In genomic region chr3:133927543-133928066, GRCh38 we compare ENCODE assay signal across 8 cellular contexts. TPM values are rescaled to one million over a fixed set of nuclear protein-coding genes. Genes with fewer than 3 reads are reported as not detected.
DNase-seq lines count a peak whose midpoint lies in the region; FAIRE-seq and TF ChIP-seq lines count a peak whose summit lies in the region.

No MANE protein-coding gene starts in this region.

- H3K9me3 ChIP-seq in fibroblast of lung (ENCODE audit: control insufficient read depth, insufficient read depth, low read depth, low read length), result no peaks in the 10 kb centered on the region
- H3K9me3 ChIP-seq in neural cell (ENCODE audit: low read length), result no peaks in the 10 kb centered on the region

- peak overlapping the region; percentile 50 for H2AFZ ChIP-seq in fibroblast of lung (ENCODE audit: low read length)
- H2AFZ ChIP-seq in neural cell (ENCODE audit: low read depth, low read length), result no peak overlapping the region

- no peaks in the 10 kb centered on the region for H3F3A ChIP-seq in neural cell (ENCODE audit: insufficient read depth, low read length, poor library complexity, severe bottlenecking)

- no peaks in the 10 kb centered on the region for H3K36me3 Mint-ChIP-seq in stimulated activated naive CD8-positive, alpha-beta T cell treated with anti-CD3 and anti-CD28 coated beads, Interleukin-15, Interleukin-2, amounts not matched to agents 100 ng/mL and 50 ng/mL, for 24 hours (ENCODE audit: low read depth)

- TF ChIP-seq CTCF in HFF-Myc (IDR thresholded peaks at IDR 0.05; ENCODE audit: low read depth, low read length, missing control alignments) (peak; percentile 53), fibroblast of lung (conservative IDR thresholded peaks at IDR 0.05 in 1 of 2, IDR thresholded peaks at IDR 0.05 in 1 of 2; ENCODE audit: low read depth in 1 of 2, low read length in 2 of 2) (peak; percentile 27 to 52), neural cell (IDR thresholded peaks at IDR 0.05; ENCODE audit: poor library complexity, severe bottlenecking) (peak; percentile 75)

- DNase-seq in GM12891 (ENCODE audit: insufficient read length, low spot score) (peak; percentile 91), HFF-Myc (ENCODE audit: extremely low read depth, low read depth) (no peak), NCI-H526 treated with DMSO at 0.1 percent for 48 hours (lab: John Stamatoyannopoulos, UW) (peak; percentile 34), fibroblast of lung (ENCODE audit: low read depth in 2 of 2) (peak; percentile 21 to 29), middle frontal gyrus (ENCODE audit: extremely low spot score, low spot score) (no peak)
- peak; percentile 84 for DNase-seq in activated T-cell treated with anti-CD3 and anti-CD28 coated beads, Interleukin-2, amount 50 U/mL, for 1 hour

- no peak for TF ChIP-seq EP300 in neural cell (conservative IDR thresholded peaks at IDR 0.05; ENCODE audit: poor library complexity, severe bottlenecking)

- no peak overlapping the region for H3K27ac Mint-ChIP-seq in stimulated activated naive CD8-positive, alpha-beta T cell treated with anti-CD3 and anti-CD28 coated beads, Interleukin-15, Interleukin-2, amounts not matched to agents 100 ng/mL and 50 ng/mL, for 24 hours

- H3K4me3 ChIP-seq in HFF-Myc (replicated peaks; ENCODE audit: low read depth, low read length) (peak overlapping the region; percentile 38), fibroblast of lung (replicated peaks in 1 of 4; ENCODE audit: control extremely low read depth in 1 of 4, insufficient read depth in 1 of 4, low read depth in 3 of 4, low read length in 4 of 4) (peak overlapping the region; percentile 20 to 60 (median 48)), neural cell (ENCODE audit: low read length) (peak overlapping the region; percentile 52)

- peaks cover 9% of the 10 kb centered on the region for H3K4me1 Mint-ChIP-seq in stimulated activated naive CD8-positive, alpha-beta T cell treated with anti-CD3 and anti-CD28 coated beads, Interleukin-15, Interleukin-2, amounts not matched to agents 100 ng/mL and 50 ng/mL, for 24 hours (ENCODE audit: low read depth)

- H3K27me3 Mint-ChIP-seq in stimulated activated naive CD8-positive, alpha-beta T cell treated with anti-CD3 and anti-CD28 coated beads, Interleukin-15, Interleukin-2, amounts not matched to agents 100 ng/mL and 50 ng/mL, for 24 hours, result peaks cover 20% of the 10 kb centered on the region

- H3K4me1 ChIP-seq in fibroblast of lung (ENCODE audit: control insufficient read depth, extremely low read depth, insufficient read depth, low read length), result no peaks in the 10 kb centered on the region

- H3K9ac ChIP-seq in fibroblast of lung (ENCODE audit: insufficient read depth, low read length) (no peak overlapping the region), neural cell (ENCODE audit: low read length) (no peak overlapping the region)

- H3K4me2 ChIP-seq in fibroblast of lung (ENCODE audit: extremely low read depth, insufficient read depth, low read length), result peak overlapping the region; percentile 78
- H3K4me2 ChIP-seq in neural cell (ENCODE audit: low read length), result no peak overlapping the region

- peak; percentile 62 for TF ChIP-seq RAD21 in neural cell (conservative IDR thresholded peaks at IDR 0.05)

- peak overlapping the region; percentile 58 for H3K4me3 Mint-ChIP-seq in stimulated activated naive CD8-positive, alpha-beta T cell treated with anti-CD3 and anti-CD28 coated beads, Interleukin-15, Interleukin-2, amounts not matched to agents 100 ng/mL and 50 ng/mL, for 24 hours

- H3K9me2 ChIP-seq in neural cell (ENCODE audit: insufficient read depth, low read length), result no peaks in the 10 kb centered on the region

- H3K9me3 Mint-ChIP-seq in stimulated activated naive CD8-positive, alpha-beta T cell treated with anti-CD3 and anti-CD28 coated beads, Interleukin-15, Interleukin-2, amounts not matched to agents 100 ng/mL and 50 ng/mL, for 24 hours, result no peaks in the 10 kb centered on the region

- H3K27me3 ChIP-seq in fibroblast of lung (ENCODE audit: control insufficient read depth, insufficient read depth, low read length) (no peaks in the 10 kb centered on the region), neural cell (ENCODE audit: insufficient read depth, low read depth, low read length) (peaks cover 5% of the 10 kb centered on the region)

- H4K20me1 ChIP-seq in fibroblast of lung (ENCODE audit: control insufficient read depth, extremely low read depth, insufficient read depth, low read length) (no peaks in the 10 kb centered on the region), neural cell (ENCODE audit: insufficient read depth) (no peaks in the 10 kb centered on the region)

- no peak for TF ChIP-seq POLR2A in GM12891 (IDR thresholded peaks at IDR 0.05; ENCODE audit: low read depth, low read length)

- no peaks in the 10 kb centered on the region for H3K36me3 ChIP-seq in fibroblast of lung (ENCODE audit: control insufficient read depth, insufficient read depth, low read length)
- H3K36me3 ChIP-seq in neural cell (ENCODE audit: insufficient read depth, low read length), result no peaks in the 10 kb centered on the region

- no peaks in the 10 kb centered on the region for H3K79me2 ChIP-seq in fibroblast of lung (ENCODE audit: control insufficient read depth, insufficient read depth, low read length)
- H3K79me2 ChIP-seq in neural cell (replicated peaks; ENCODE audit: insufficient read depth, low read length), result no peaks in the 10 kb centered on the region

- H3K27ac ChIP-seq in fibroblast of lung (ENCODE audit: insufficient read depth, low read length) (no peak overlapping the region), neural cell (ENCODE audit: low read length) (no peak overlapping the region)

- FAIRE-seq in GM12891 (lab: Jason Lieb, UNC), result peak; percentile 87

TF ChIP-seq in GM12891, 5 proteins besides CTCF, POLR2A, EP300 and RAD21:
- no peak for TF ChIP-seq POU2F2 (IDR thresholded peaks at IDR 0.05; ENCODE audit: low read depth, low read length)
- TF ChIP-seq SPI1 (IDR thresholded peaks at IDR 0.05; ENCODE audit: low read depth, low read length), result no peak
- no peak for TF ChIP-seq TAF1 (IDR thresholded peaks at IDR 0.05; ENCODE audit: low read depth, low read length)
- TF ChIP-seq PAX5 (IDR thresholded peaks at IDR 0.05; ENCODE audit: insufficient read depth, low read length, severe bottlenecking), result peak; percentile 10
- no peak for TF ChIP-seq POLR2AphosphoS5 (IDR thresholded peaks at IDR 0.05; ENCODE audit: low read depth, low read length)

TF ChIP-seq in neural cell, 6 proteins besides CTCF, POLR2A, EP300 and RAD21:
- TF ChIP-seq TAF1 (IDR thresholded peaks at IDR 0.05; ENCODE audit: low read depth) (no peak), SMC3 (conservative IDR thresholded peaks at IDR 0.05; ENCODE audit: poor library complexity) (peak; percentile 72)

RNA-seq across cellular contexts. Expression of gene RAB6B, which starts 31.9 kb away (rescaled TPM):
- polyA plus RNA-seq in GM12891 (2012; ENCODE audit: low read depth, missing spikeins), result 0.17 TPM
- total RNA-seq in fibroblast of lung, result 0.51 and 0.83 TPM in 2 replicates
- polyA plus RNA-seq in fibroblast of lung (1.5 and 2.1 TPM in 2 replicates), neural cell (57.5 and 60.8 TPM in 2 replicates)
- 1.9 and 2.9 TPM in 2 replicates for polyA plus RNA-seq in fibroblast of lung (2012)
- polyA minus RNA-seq in fibroblast of lung (ENCODE audit: low replicate concordance) (0.08 and 1.8 TPM in 2 replicates), neural cell (75.0 and 92.1 TPM in 2 replicates)

Comparison
In these comparisons a context has a peak if more than half of its experiments do, and no peak if none do; other contexts are left out.
1. DNase-seq: peak in GM12891 (single experiment), NCI-H526 treated with DMSO at 0.1 percent for 48 hours (single experiment), activated T-cell treated with anti-CD3 and anti-CD28 coated beads, Interleukin-2, amount 50 U/mL, for 1 hour (single experiment) and fibroblast of lung (2 of 2); none in HFF-Myc (single experiment) and middle frontal gyrus (single experiment).
2. RNA of gene RAB6B, which starts 31.9 kb away (polyA plus RNA-seq): 57.5 to 60.8 TPM in neural cell; 1.5 to 2.9 TPM in fibroblast of lung; every median in the first group is over 10 times any median in the second.
3. Peak in every context shown above with its lines, with median percentiles within 50 percentile points of each other: H3K4me3 ChIP-seq and CTCF ChIP-seq.